In the genomic region with DNA sequence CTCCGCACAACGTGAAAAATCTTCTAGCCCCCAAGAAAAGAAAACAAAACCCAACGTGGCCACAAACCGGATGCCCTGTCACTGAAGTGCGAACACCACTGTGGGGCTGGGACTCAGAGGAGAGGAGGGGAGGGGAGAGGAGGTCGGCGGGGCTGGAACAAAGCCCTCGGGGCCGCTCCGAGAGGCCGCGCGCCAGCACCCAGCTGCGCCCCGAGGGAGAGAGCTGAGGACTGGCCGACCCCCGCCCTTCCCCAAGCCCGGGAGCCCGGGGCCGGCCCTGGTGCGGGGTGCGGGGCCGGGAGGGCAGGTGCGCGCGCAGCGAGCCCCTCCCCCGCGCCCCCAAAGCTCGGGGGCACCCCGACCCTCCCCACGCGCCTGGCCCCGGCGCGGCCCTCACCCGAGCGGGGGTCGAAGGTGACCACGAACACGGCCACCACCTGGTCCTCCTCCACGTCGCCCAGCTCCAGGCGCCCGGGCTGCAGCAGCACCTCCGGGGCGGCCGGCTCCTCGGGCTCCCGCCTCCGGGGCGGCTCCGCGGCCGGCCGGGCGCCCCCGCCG, we compare ENCODE assay signal across 8 cellular contexts. TPM values are rescaled to one million over a fixed set of nuclear protein-coding genes. Genes with fewer than 3 reads are reported as not detected.
DNase-seq lines count a peak whose midpoint lies in the region; ATAC-seq, FAIRE-seq and TF ChIP-seq lines count a peak whose summit lies in the region.

No MANE protein-coding gene starts in this region.

- peaks cover 26% of the 10 kb centered on the region for H3K4me1 ChIP-seq in astrocyte (ENCODE audit: insufficient read depth, low read length)
- peaks cover 30% of the 10 kb centered on the region for H3K4me1 ChIP-seq in iPS-18a (ENCODE audit: control insufficient read depth, low read depth, low read length)
- peaks cover 27 to 57% (median 52%) of the 10 kb centered on the region in 6 donors for H3K4me1 ChIP-seq in spleen

- peak overlapping the region; percentile 81 for H3K4me3 Mint-ChIP-seq in T-helper 1 cell treated with Interleukin-12 subunit alpha and Interleukin-12 subunit beta and Interleukin-4 antibody, amounts not matched to agents 30 μg/mL and 1 μg/mL, for 36 hours
- peak overlapping the region; percentile 81 for H3K4me3 Mint-ChIP-seq in astrocyte (ENCODE audit: unreplicated experiment)

- peaks cover 26% of the 10 kb centered on the region for H4K20me1 ChIP-seq in astrocyte (ENCODE audit: insufficient read depth, low read length)

- no peak overlapping the region for H3K27ac ChIP-seq in astrocyte (ENCODE audit: low read depth, low read length)
- H3K27ac ChIP-seq in iPS-18a (ENCODE audit: low read length) = no peak overlapping the region
- peak overlapping the region; percentile 75 to 96 (median 92) for H3K27ac ChIP-seq in spleen

- no peaks in the 10 kb centered on the region for H3K27me3 ChIP-seq in astrocyte (ENCODE audit: insufficient read depth, low read length)
- peaks cover 28% of the 10 kb centered on the region for H3K27me3 ChIP-seq in iPS-18a (ENCODE audit: control insufficient read depth, insufficient read depth, low read length)
- no peaks in the 10 kb centered on the region for H3K27me3 ChIP-seq in spleen (replicated peaks in 1 of 7)

- H3K9me3 Mint-ChIP-seq in T-helper 1 cell treated with Interleukin-12 subunit alpha and Interleukin-12 subunit beta and Interleukin-4 antibody, amounts not matched to agents 30 μg/mL and 1 μg/mL, for 36 hours = no peaks in the 10 kb centered on the region
- no peaks in the 10 kb centered on the region for H3K9me3 Mint-ChIP-seq in astrocyte (ENCODE audit: unreplicated experiment)

- intact Hi-C loops in spleen (cut with DNase I; ENCODE audit: low total_unique reads) = no loop called here

- H3K27me3 Mint-ChIP-seq in T-helper 1 cell treated with Interleukin-12 subunit alpha and Interleukin-12 subunit beta and Interleukin-4 antibody, amounts not matched to agents 30 μg/mL and 1 μg/mL, for 36 hours (ENCODE audit: low read depth) = peaks cover 38% of the 10 kb centered on the region
- peaks cover 12% of the 10 kb centered on the region for H3K27me3 Mint-ChIP-seq in astrocyte (ENCODE audit: low read depth, unreplicated experiment)

- no peaks in the 10 kb centered on the region for H3K9me3 ChIP-seq in astrocyte (ENCODE audit: insufficient read depth, low read depth, low read length)
- no peaks in the 10 kb centered on the region for H3K9me3 ChIP-seq in iPS-18a (ENCODE audit: control insufficient read depth, low read depth, low read length)
- no peaks in the 10 kb centered on the region for H3K9me3 ChIP-seq in spleen

- FAIRE-seq in astrocyte (lab: Jason Lieb, UNC) = no peak

- H3K4me3 ChIP-seq in astrocyte (ENCODE audit: insufficient read depth, low read depth, low read length) = peak overlapping the region; percentile 60
- H3K4me3 ChIP-seq in iPS-18a (ENCODE audit: low read length) = peak overlapping the region; percentile 59
- peak overlapping the region; percentile 62 to 94 (median 84) for H3K4me3 ChIP-seq in spleen

- H3K79me2 ChIP-seq in astrocyte (ENCODE audit: insufficient read depth, low read length) = peaks cover 15% of the 10 kb centered on the region

- no peak overlapping the region for H2AFZ ChIP-seq in astrocyte (ENCODE audit: low read depth, low read length)

- WGBS in spleen, 5 donors = 0 to 1% (median 1%) methylated on average over 18 to 59 of the region's 59 CpGs

- TF ChIP-seq POLR2A in spleen (IDR thresholded peaks at IDR 0.05) = peak in 1 of 3 donors; percentile 35

- DNase-seq in D341Med (ENCODE audit: low spot score) (peak; percentile 80), astrocyte (ENCODE audit: low read depth) (peak; percentile 11), spleen (peak; percentile 93), amniotic stem cell (lab: John Stamatoyannopoulos, UW) (no peak)

- H3K4me2 ChIP-seq in astrocyte (ENCODE audit: low read length) = peak overlapping the region; percentile 96

- H3K36me3 Mint-ChIP-seq in T-helper 1 cell treated with Interleukin-12 subunit alpha and Interleukin-12 subunit beta and Interleukin-4 antibody, amounts not matched to agents 30 μg/mL and 1 μg/mL, for 36 hours (ENCODE audit: low read depth) = peaks cover 11% of the 10 kb centered on the region
- H3K36me3 Mint-ChIP-seq in astrocyte (ENCODE audit: low read depth, unreplicated experiment) = peaks cover 2% of the 10 kb centered on the region

- TF ChIP-seq CTCF in astrocyte (IDR thresholded peaks at IDR 0.05; ENCODE audit: insufficient read depth, low read depth, low read length) = no peak
- no peak for TF ChIP-seq CTCF in spleen (IDR thresholded peaks at IDR 0.05 in 8 of 11, conservative IDR thresholded peaks at IDR 0.05 in 3 of 11)

- H3K36me3 ChIP-seq in astrocyte (ENCODE audit: insufficient read depth, low read length) = no peaks in the 10 kb centered on the region
- H3K36me3 ChIP-seq in iPS-18a (ENCODE audit: control insufficient read depth, low read depth, low read length) = no peaks in the 10 kb centered on the region
- H3K36me3 ChIP-seq in spleen = no peaks in the 10 kb centered on the region

- peak overlapping the region; percentile 70 for H3K27ac Mint-ChIP-seq in T-helper 1 cell treated with Interleukin-12 subunit alpha and Interleukin-12 subunit beta and Interleukin-4 antibody, amounts not matched to agents 30 μg/mL and 1 μg/mL, for 36 hours
- no peak overlapping the region for H3K27ac Mint-ChIP-seq in astrocyte (ENCODE audit: unreplicated experiment)

- ATAC-seq in GM19455 (IDR thresholded peaks at IDR 0.05; ENCODE audit: unreplicated experiment) (peak; percentile 83), HG03565 (IDR thresholded peaks at IDR 0.05; ENCODE audit: unreplicated experiment) (peak; percentile 46)

- peaks cover 29% of the 10 kb centered on the region for H3K4me1 Mint-ChIP-seq in T-helper 1 cell treated with Interleukin-12 subunit alpha and Interleukin-12 subunit beta and Interleukin-4 antibody, amounts not matched to agents 30 μg/mL and 1 μg/mL, for 36 hours (ENCODE audit: low read depth)
- peaks cover 43% of the 10 kb centered on the region for H3K4me1 Mint-ChIP-seq in astrocyte (ENCODE audit: low read depth, unreplicated experiment)

- H3K9ac ChIP-seq in astrocyte (ENCODE audit: low read length) (peak overlapping the region; percentile 79), iPS-18a (ENCODE audit: low read length) (no peak overlapping the region)

RNA-seq across cellular contexts. Expression of a gene that starts 0.4 kb away (rescaled TPM):
- total RNA-seq in astrocyte (9.8 and 10.5 TPM in 2 replicates), spleen (10 to 100 TPM; 37.9 to 68.4 (median 59.3) TPM)
- 10 to 100 TPM in 1 of 3 donors, 1 to 10 TPM in 2; 7.6 to 14.4 (median 7.9) TPM for polyA plus RNA-seq in spleen

RNA-seq across cellular contexts. Expression of a gene that starts 6.6 kb away (rescaled TPM):
- total RNA-seq in astrocyte (not detected in 2 replicates), spleen (not detected)
- polyA plus RNA-seq in spleen = under 1 TPM in 1 of 3 donors, not detected in 2; 0.04 TPM

RNA-seq across cellular contexts. Expression of a gene that starts 36.6 kb away (rescaled TPM):
- total RNA-seq in astrocyte (138 and 146 TPM in 2 replicates), spleen (100 to 1,000 TPM in 2 of 7 donors, 10 to 100 TPM in 5; 69.3 to 122 (median 83.2) TPM)
- 100 to 1,000 TPM; 145 to 185 (median 166) TPM for polyA plus RNA-seq in spleen

Comparison
In these comparisons a context has a peak if more than half of its experiments do, and no peak if none do; other contexts are left out.
1. H3K27ac ChIP-seq: peak in spleen (8 of 8); none in astrocyte (single experiment) and iPS-18a (single experiment).
2. Peak in every context shown above with its lines, with median percentiles within 50 percentile points of each other: H3K4me3 ChIP-seq.